In the genomic region with DNA sequence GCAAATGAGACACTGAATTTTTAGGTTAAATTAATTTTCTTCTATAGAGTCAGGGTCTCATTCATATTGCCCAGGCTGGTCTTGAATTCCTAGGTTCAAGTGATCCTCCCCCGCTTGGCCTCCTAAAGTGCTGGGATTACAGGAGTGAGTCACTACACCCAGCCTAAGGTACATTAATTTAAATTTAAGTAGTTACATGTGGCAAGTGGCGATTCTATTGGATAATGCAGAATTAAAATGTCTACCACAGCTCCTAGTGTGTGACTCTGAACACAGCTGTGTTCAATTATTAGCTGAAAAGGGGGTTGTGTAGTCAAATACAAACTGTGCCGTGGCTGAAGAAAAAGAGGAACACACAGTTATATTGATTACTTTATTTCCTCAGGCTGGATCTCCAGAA, we compare ENCODE assay signal across 21 cellular contexts. TPM values are rescaled to one million over a fixed set of nuclear protein-coding genes. Genes with fewer than 3 reads are reported as not detected.
"Had no signal": no experiment of that assay in that cellular context is flagged by ENCODE, and none has a peak within 500 bp of the region (broad histone marks: within the 10 kb centered on the region; RNA-seq: fewer than 3 reads in every experiment).

No MANE protein-coding gene starts in this region.

- H3K27ac ChIP-seq: breast epithelium, left lung, ovary, suprapubic skin, upper lobe of left lung had no signal

- H3K4me3 Mint-ChIP-seq: activated CD8-positive, alpha-beta memory T cell treated with anti-CD3 and anti-CD28 coated beads, Interleukin-2, amount 10 ng/mL, durations not matched to agents 7 days and 5 days; activated naive CD4-positive, alpha-beta T cell treated with anti-CD3 and anti-CD28 coated beads, Interleukin-2, amount 50 U/mL, for 24 hours; activated T-cell treated with anti-CD3 and anti-CD28 coated beads, Interleukin-2, amount 50 U/mL, for 24 hours; nephron progenitor cell had no signal

- H3K9me3 ChIP-seq: breast epithelium, left lung, ovary, suprapubic skin, upper lobe of left lung had no signal

- H3K9me3 Mint-ChIP-seq: activated naive CD4-positive, alpha-beta T cell treated with anti-CD3 and anti-CD28 coated beads, Interleukin-2, amount 50 U/mL, for 24 hours; activated T-cell treated with anti-CD3 and anti-CD28 coated beads, Interleukin-2, amount 50 U/mL, for 24 hours; nephron progenitor cell had no signal

- ATAC-seq: activated CD4-positive, CD25-positive, alpha-beta regulatory T cell treated with anti-CD3 and anti-CD28 coated beads, Interleukin-2, amount 50 U/mL, for 24 hours; activated CD8-positive, alpha-beta memory T cell treated with anti-CD3 and anti-CD28 coated beads, Interleukin-2, amount 10 ng/mL, durations not matched to agents 7 days and 5 days; left lung; stimulated activated naive CD8-positive, alpha-beta T cell treated with anti-CD3 and anti-CD28 coated beads, Interleukin-15, Interleukin-2, amounts not matched to agents 100 U/mL and 50 U/mL, for 24 hours had no signal

- H3K27ac Mint-ChIP-seq: activated CD8-positive, alpha-beta memory T cell treated with anti-CD3 and anti-CD28 coated beads, Interleukin-2, amount 10 ng/mL, durations not matched to agents 7 days and 5 days; nephron progenitor cell had no signal

- H3K27me3 ChIP-seq: breast epithelium, left lung, ovary, suprapubic skin, upper lobe of left lung had no signal

- H3K36me3 ChIP-seq: breast epithelium, ovary had no signal

- DNase-seq: activated CD4-positive, alpha-beta T cell treated with anti-CD3 and anti-CD28 coated beads, Interleukin-2, amount 50 U/mL, for 48 hours; activated CD8-positive, alpha-beta memory T cell treated with anti-CD3 and anti-CD28 coated beads, Interleukin-2, amount 10 ng/mL, durations not matched to agents 7 days and 5 days; activated effector memory CD4-positive, alpha-beta T cell treated with Interleukin-2 at 50 U/mL for 16 hours; aorta; dermis blood vessel endothelial cell; nephron progenitor cell; ovary; stimulated activated CD4-positive, alpha-beta T cell treated with anti-CD3 and anti-CD28 coated beads, Interleukin-4, amount 100 ng/mL, for 1 hour; stimulated activated CD8-positive, alpha-beta memory T cell treated with anti-CD3 and anti-CD28 coated beads, Interleukin-4, amount 100 ng/mL, for 48 hours; stimulated activated naive CD8-positive, alpha-beta T cell treated with anti-CD3 and anti-CD28 coated beads, Interleukin-15, Interleukin-2, amounts not matched to agents 100 U/mL and 50 U/mL, for 24 hours; upper lobe of left lung had no signal

- H3K27me3 Mint-ChIP-seq: activated CD8-positive, alpha-beta memory T cell treated with anti-CD3 and anti-CD28 coated beads, Interleukin-2, amount 10 ng/mL, durations not matched to agents 7 days and 5 days; activated naive CD4-positive, alpha-beta T cell treated with anti-CD3 and anti-CD28 coated beads, Interleukin-2, amount 50 U/mL, for 24 hours; activated T-cell treated with anti-CD3 and anti-CD28 coated beads, Interleukin-2, amount 50 U/mL, for 24 hours had no signal

- H3K4me3 ChIP-seq: breast epithelium, left lung, ovary, suprapubic skin, upper lobe of left lung had no signal

RNA-seq across cellular contexts. Expression of gene SLC30A3, which starts 47.9 kb away (rescaled TPM):
- total RNA-seq: epithelial cell of proximal tubule, fibroblast of villous mesenchyme, mucosa of gallbladder, suprapubic skin had no signal
- polyA plus RNA-seq: keratinocyte had no signal
